ENCODE assay signal across 27 cellular contexts in genomic region chr12:74280156-74280655, GRCh38.
"Had no signal": no experiment of that assay in that cellular context is flagged by ENCODE, and none has a peak within 500 bp of the region (broad histone marks: within the 10 kb centered on the region; RNA-seq: fewer than 3 reads in every experiment).

No MANE protein-coding gene starts in this region.

- H3K9me3 ChIP-seq: thyroid gland, transverse colon, vagina had no signal

- H3K36me3 ChIP-seq: stomach, suprapubic skin, thoracic aorta, thyroid gland, tibial artery, tibial nerve, transverse colon, upper lobe of left lung, upper lobe of right lung, uterus, vagina had no signal

- H3K4me3 ChIP-seq: stomach, suprapubic skin, testis, thoracic aorta, thyroid gland, tibial artery, tibial nerve, transverse colon, upper lobe of left lung, upper lobe of right lung, uterus, vagina had no signal

- FAIRE-seq: urothelium cell line had no signal

- H3K4me1 ChIP-seq: stomach, suprapubic skin, testis, thyroid gland, tibial artery, tibial nerve, transverse colon, upper lobe of left lung, upper lobe of right lung, uterus, vagina had no signal

- H3K27ac ChIP-seq: stomach, suprapubic skin, testis, thoracic aorta, thyroid gland, tibial artery, tibial nerve, transverse colon, upper lobe of left lung, upper lobe of right lung, uterus, vagina had no signal

- DNase-seq: stimulated activated CD4-positive, alpha-beta T cell treated with anti-CD3 and anti-CD28 coated beads, Interleukin-2, amount 100 ng/mL, for 48 hours; stimulated activated CD4-positive, alpha-beta T cell treated with anti-CD3 and anti-CD28 coated beads, Interleukin-4, amount 100 ng/mL, for 1 hour; stimulated activated CD4-positive, alpha-beta T cell treated with anti-CD3 and anti-CD28 coated beads, Interleukin-4, amount 100 ng/mL, for 24 hours; stimulated activated CD4-positive, alpha-beta T cell treated with anti-CD3 and anti-CD28 coated beads, Interleukin-4, amount 100 ng/mL, for 4 hours; stimulated activated CD8-positive, alpha-beta memory T cell treated with anti-CD3 and anti-CD28 coated beads, Interleukin-4, amount 100 ng/mL, for 48 hours; stimulated activated naive B cell treated with anti-CD40 and anti-IgM and Interleukin-4, amounts not matched to agents 10 μg/mL and 1 μg/mL and 100 μg/mL, for 72 hours; stimulated activated naive CD4-positive, alpha-beta T cell; stimulated activated naive CD4-positive, alpha-beta T cell treated with Interleukin-2 at 50 U/mL for 16 hours; stimulated activated naive CD8-positive, alpha-beta T cell treated with anti-CD3 and anti-CD28 coated beads, Interleukin-15, amount 100 ng/mL, for 72 hours; stimulated activated naive CD8-positive, alpha-beta T cell treated with anti-CD3 and anti-CD28 coated beads, Interleukin-15, Interleukin-2, amounts not matched to agents 100 U/mL and 50 U/mL, for 24 hours; stomach; substantia nigra; testis; thyroid gland; tibial artery; transverse colon; trophoblast cell; upper lobe of left lung; upper lobe of right lung; uterus had no signal

- H3K27me3 ChIP-seq: stomach, suprapubic skin, testis, thyroid gland, tibial artery, tibial nerve, transverse colon, upper lobe of left lung, upper lobe of right lung, uterus, vagina had no signal

- ATAC-seq: stimulated activated effector memory CD8-positive, alpha-beta T cell treated with anti-CD3 and anti-CD28 coated beads, Interleukin-12 subunit alpha, Interleukin-12 subunit beta, amount 100 ng/mL, for 72 hours; stimulated activated memory B cell treated with anti-CD40 and anti-IgM and Interleukin-4, amounts not matched to agents 10 μg/mL and 1 μg/mL and 100 μg/mL, for 72 hours; stimulated activated naive B cell treated with anti-CD40 and anti-IgM and Interleukin-4, amounts not matched to agents 10 μg/mL and 1 μg/mL and 100 μg/mL, for 72 hours; stimulated activated naive CD8-positive, alpha-beta T cell treated with anti-CD3 and anti-CD28 coated beads, Interleukin-15, amount 100 ng/mL, for 72 hours; stimulated activated naive CD8-positive, alpha-beta T cell treated with anti-CD3 and anti-CD28 coated beads, Interleukin-15, Interleukin-2, amounts not matched to agents 100 U/mL and 50 U/mL, for 24 hours; upper lobe of right lung had no signal
